Comparison of ENCODE assay signal across 9 cellular contexts in the genomic region with DNA sequence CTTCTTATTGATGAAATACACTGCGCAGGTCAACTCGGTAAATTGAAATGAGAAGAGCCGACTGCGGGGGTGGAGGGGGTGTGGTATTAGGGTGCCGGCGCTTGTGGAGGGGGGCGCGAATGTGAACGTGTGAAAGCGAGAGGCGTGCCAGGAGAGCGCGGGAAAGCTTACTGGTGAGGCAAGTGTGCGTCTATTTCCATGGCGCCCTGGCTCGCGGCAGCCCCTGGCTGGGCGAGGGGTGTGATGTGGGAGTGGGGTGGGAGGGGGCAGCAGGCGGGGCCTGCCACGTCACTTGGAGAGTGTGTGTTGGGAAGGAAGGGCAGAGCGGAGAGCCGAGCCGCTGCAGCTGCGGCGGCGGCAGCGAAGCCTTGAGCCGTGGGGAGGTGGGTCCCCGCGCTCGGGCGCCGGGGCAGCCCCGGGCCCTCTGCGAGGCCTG.
DNase-seq lines count a peak whose midpoint lies in the region; ATAC-seq and TF ChIP-seq lines count a peak whose summit lies in the region.
"Had no signal": no experiment of that assay in that cellular context is flagged by ENCODE, and none has a peak within 500 bp of the region (broad histone marks: within the 10 kb centered on the region; RNA-seq: fewer than 3 reads in every experiment).

No MANE protein-coding gene starts in this region.

- TF ChIP-seq CTCF in A673 (conservative IDR thresholded peaks at IDR 0.05; ENCODE audit: low read depth, low read length): no peak
- no peak for TF ChIP-seq CTCF in colonic mucosa (IDR thresholded peaks at IDR 0.05)

- H3K36me3 ChIP-seq in A673 (ENCODE audit: insufficient read depth, low read length, poor library complexity, severe bottlenecking): no peaks in the 10 kb centered on the region
- no peaks in the 10 kb centered on the region for H3K36me3 ChIP-seq in colonic mucosa
- no peaks in the 10 kb centered on the region for H3K36me3 ChIP-seq in muscle layer of duodenum (ENCODE audit: control insufficient read depth in 1 of 2, insufficient read depth in 2 of 2, low read length in 2 of 2)

- ATAC-seq in GM21619 (IDR thresholded peaks at IDR 0.05; ENCODE audit: unreplicated experiment): no peak
- no peak for ATAC-seq in HG03354 (IDR thresholded peaks at IDR 0.05; ENCODE audit: poor library complexity, severe bottlenecking, unreplicated experiment)
- no peak for ATAC-seq in GM21526 (IDR thresholded peaks at IDR 0.05; ENCODE audit: low FRiP score, unreplicated experiment)

- H3K4me3 ChIP-seq in A673 (ENCODE audit: low read depth, low read length, poor library complexity, severe bottlenecking): no peak overlapping the region
- H3K4me3 ChIP-seq in colonic mucosa: peak overlapping the region; percentile 30
- H3K4me3 ChIP-seq in muscle layer of duodenum (ENCODE audit: low read depth in 1 of 2, low read length in 2 of 2): peak overlapping the region; percentile 11 to 65

- no TSS peak for BruUV-seq in A673 (replicated peaks; lab: Mats Ljungman, UMichigan)

- H3K27me3 ChIP-seq in A673 (replicated peaks; ENCODE audit: insufficient read depth, low read depth, low read length, poor library complexity): peaks cover 79% of the 10 kb centered on the region
- peaks cover 13% of the 10 kb centered on the region for H3K27me3 ChIP-seq in colonic mucosa
- peaks cover 9% of the 10 kb centered on the region for H3K27me3 ChIP-seq in muscle layer of duodenum (ENCODE audit: low read depth, low read length)

- H3K27ac ChIP-seq in A673 (ENCODE audit: low read depth, low read length, poor library complexity, severe bottlenecking): no peak overlapping the region
- H3K27ac ChIP-seq in colonic mucosa: no peak overlapping the region
- no peak overlapping the region for H3K27ac ChIP-seq in muscle layer of duodenum (ENCODE audit: low read length)
- H3K27ac ChIP-seq: epithelial cell of prostate had no signal

- intact Hi-C loops in A673 (cut with micrococcal nuclease; ENCODE audit: unreplicated experiment) (no loop called here), colonic mucosa (cut with DNase I) (no loop called here)

- CTCF ChIA-PET in A673 (lab: Charles Lee): no interaction called here

- POLR2A ChIA-PET in A673 (lab: Charles Lee; ENCODE audit: low non-redundant PET): no interaction called here

- H3K9me3 ChIP-seq in A673 (ENCODE audit: low read depth, low read length, poor library complexity, severe bottlenecking) (no peaks in the 10 kb centered on the region), colonic mucosa (no peaks in the 10 kb centered on the region), muscle layer of duodenum (ENCODE audit: control insufficient read depth in 1 of 2, low read length in 2 of 2) (no peaks in the 10 kb centered on the region)

- DNase-seq in A673 (ENCODE audit: low spot score) (peak; percentile 6), NCI-H1092 treated with DMSO at 0.1 percent for 48 hours (lab: John Stamatoyannopoulos, UW) (peak; percentile 72), colonic mucosa (no peak), SW 1271 (lab: John Stamatoyannopoulos, UW) (no peak)

- no peak overlapping the region for H3K9ac ChIP-seq in colonic mucosa (ENCODE audit: low read depth in 2 of 2, low read length in 2 of 2)

- H3K4me1 ChIP-seq in A673 (ENCODE audit: insufficient read depth, low read length, poor library complexity, severe bottlenecking): no peaks in the 10 kb centered on the region
- H3K4me1 ChIP-seq in colonic mucosa: no peaks in the 10 kb centered on the region
- H3K4me1 ChIP-seq in muscle layer of duodenum (ENCODE audit: control insufficient read depth in 1 of 2, insufficient read depth in 2 of 2, low read length in 2 of 2): peaks cover 0 to 21% of the 10 kb centered on the region in 2 donors

Comparison
In these comparisons a context has a peak if more than half of its experiments do, and no peak if none do; other contexts are left out.
1. DNase-seq: peak in A673 (single experiment) and NCI-H1092 treated with DMSO at 0.1 percent for 48 hours (single experiment); none in colonic mucosa (single experiment) and SW 1271 (0 of 2).